8 cellular contexts compared by ENCODE assay signal in the genomic region with DNA sequence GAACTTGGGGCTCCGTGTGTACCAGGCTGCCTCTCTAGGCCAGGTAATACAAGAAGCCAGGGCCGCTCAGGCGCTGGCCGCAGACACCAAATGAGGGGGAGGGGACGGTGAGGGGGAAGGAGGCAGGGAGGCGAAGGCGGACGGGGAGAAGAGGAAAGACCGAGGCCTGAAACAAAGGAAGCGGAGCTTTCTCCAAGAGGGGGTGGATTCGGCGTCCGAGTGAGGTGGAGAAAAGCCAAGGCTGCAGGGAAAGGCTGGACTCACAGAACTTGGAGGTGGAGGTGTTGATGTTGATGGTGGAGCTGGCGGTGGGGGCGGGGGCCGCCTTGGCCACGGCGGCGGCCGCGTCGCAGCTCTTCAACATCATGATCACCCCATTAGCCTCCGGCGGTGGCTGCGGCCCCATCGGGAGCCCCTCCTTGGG. TPM values are rescaled to one million over a fixed set of nuclear protein-coding genes. Genes with fewer than 3 reads are reported as not detected.
DNase-seq lines count a peak whose midpoint lies in the region; ATAC-seq and TF ChIP-seq lines count a peak whose summit lies in the region.

No MANE protein-coding gene starts in this region.

- H3K4ac ChIP-seq in neuronal stem cell (ENCODE audit: low read length), result no peak overlapping the region

- intact Hi-C loops in vagina (cut with DNase I), result no loop called here

- peaks cover 16% of the 10 kb centered on the region for H3K4me1 ChIP-seq in foreskin keratinocyte
- H3K4me1 ChIP-seq in neuronal stem cell (ENCODE audit: control insufficient read depth in 2 of 2, insufficient read depth in 1 of 2, low read depth in 1 of 2, low read length in 2 of 2), result peaks cover 3 to 8% of the 10 kb centered on the region in 2 donors
- peaks cover 57% of the 10 kb centered on the region for H3K4me1 ChIP-seq in vagina

- H2BK12ac ChIP-seq in neuronal stem cell (ENCODE audit: low read length), result no peak overlapping the region

- peak overlapping the region; percentile 98 for H3K9ac ChIP-seq in neuronal stem cell (ENCODE audit: low read depth, low read length, poor library complexity)

- no peak for TF ChIP-seq POLR2A in vagina (IDR thresholded peaks at IDR 0.05)

- ATAC-seq in HG02852 (IDR thresholded peaks at IDR 0.05; ENCODE audit: unreplicated experiment), result peak; percentile 18
- ATAC-seq in foreskin keratinocyte, result peak; percentile 33

- peak overlapping the region; percentile 54 for H3K27ac ChIP-seq in foreskin keratinocyte
- H3K27ac ChIP-seq in neuronal stem cell (replicated peaks; ENCODE audit: low read length), result peak overlapping the region; percentile 94
- peak overlapping the region; percentile 78 for H3K27ac ChIP-seq in vagina

- H3K27me3 ChIP-seq in foreskin keratinocyte (no peaks in the 10 kb centered on the region), neuronal stem cell (ENCODE audit: control insufficient read depth in 3 of 3, insufficient read depth in 3 of 3, low read depth in 1 of 3, low read length in 3 of 3) (peaks cover 0 to 4% (median 0%) of the 10 kb centered on the region in 3 experiments), vagina (no peaks in the 10 kb centered on the region)

- no peak overlapping the region for H2BK120ac ChIP-seq in neuronal stem cell (ENCODE audit: low read depth, low read length)

- H4K8ac ChIP-seq in neuronal stem cell (ENCODE audit: low read depth, low read length), result no peak overlapping the region

- H3K18ac ChIP-seq in neuronal stem cell (ENCODE audit: low read length), result peak overlapping the region; percentile 98

- peak overlapping the region; percentile 93 for H2BK5ac ChIP-seq in neuronal stem cell (ENCODE audit: low read length)

- peak overlapping the region; percentile 85 for H2AK5ac ChIP-seq in neuronal stem cell (ENCODE audit: low read depth, low read length)

- no CpG with 5 or more reads among the region's 26 CpGs for WGBS in neuronal stem cell (ENCODE audit: extremely low coverage in 2 of 2, insufficient read length in 2 of 2, insufficient replicate concordance in 1 of 2), 2 donors

- H3K14ac ChIP-seq in neuronal stem cell (ENCODE audit: low read length), result peak overlapping the region; percentile 47

- H3K9me3 ChIP-seq in neuronal stem cell (replicated peaks in 1 of 2; ENCODE audit: control insufficient read depth in 2 of 2, insufficient read depth in 1 of 2, low read depth in 1 of 2, low read length in 2 of 2) (no peaks in the 10 kb centered on the region), vagina (no peaks in the 10 kb centered on the region)

- peak overlapping the region; percentile 97 for H2AFZ ChIP-seq in neuronal stem cell (ENCODE audit: low read length)

- H3K4me3 ChIP-seq in neuronal stem cell (ENCODE audit: low read length in 2 of 2), result peak overlapping the region; percentile 97 to 98
- peak overlapping the region; percentile 76 to 98 for H3K4me3 ChIP-seq in vagina

- H3K79me1 ChIP-seq in neuronal stem cell (ENCODE audit: low read depth, low read length), result peaks cover 2% of the 10 kb centered on the region

- TF ChIP-seq CTCF in foreskin keratinocyte (conservative IDR thresholded peaks at IDR 0.05) (no peak), vagina (IDR thresholded peaks at IDR 0.05) (no peak)

- no peak overlapping the region for H4K91ac ChIP-seq in neuronal stem cell (ENCODE audit: low read depth, low read length, poor library complexity)

- H3K36me3 ChIP-seq in neuronal stem cell (replicated peaks in 1 of 2; ENCODE audit: control insufficient read depth in 2 of 2, insufficient read depth in 2 of 2, low read length in 2 of 2) (peaks cover 0 to 11% of the 10 kb centered on the region in 2 donors), vagina (no peaks in the 10 kb centered on the region)

- DNase-seq in NCI-H2196 treated with DMSO at 0.1 percent for 48 hours (lab: John Stamatoyannopoulos, UW; ENCODE audit: unreplicated experiment) (peak; percentile 4), NCI-H2196 (lab: John Stamatoyannopoulos, UW; ENCODE audit: unreplicated experiment) (no peak), NOMO-1 treated with DMSO at 0.1 percent for 48 hours (lab: John Stamatoyannopoulos, UW; ENCODE audit: unreplicated experiment) (peak; percentile 10), foreskin keratinocyte (peak in 1 of 2 donors; percentile 40), neuronal stem cell (ENCODE audit: low spot score) (peak; percentile 53), vagina (ENCODE audit: extremely low spot score in 2 of 2) (peak in 1 of 2 donors; percentile 90)
- peak; percentile 15 for DNase-seq in activated effector memory CD4-positive, alpha-beta T cell treated with Interleukin-2 at 50 U/mL for 16 hours

- peak overlapping the region; percentile 81 for H3K4me2 ChIP-seq in neuronal stem cell (ENCODE audit: insufficient read depth, low read length, poor library complexity, severe bottlenecking)

- peak overlapping the region; percentile 47 for H2BK15ac ChIP-seq in neuronal stem cell (ENCODE audit: low read length)

- H3K23ac ChIP-seq in neuronal stem cell (ENCODE audit: low read depth, low read length, poor library complexity), result peak overlapping the region; percentile 99

RNA-seq across cellular contexts. Expression of a gene that starts 0.6 kb away (rescaled TPM):
- total RNA-seq in foreskin keratinocyte, result 33.2 and 36.4 TPM in 2 replicates
- polyA plus RNA-seq in foreskin keratinocyte, result 6.9 and 7.2 TPM in 2 replicates
- polyA plus RNA-seq in neuronal stem cell (2013, experiment 1 of 2), result 68.0 TPM
- 78.2 TPM for polyA plus RNA-seq in neuronal stem cell (2013, experiment 2 of 2)
- 13.8 TPM for total RNA-seq in vagina
